Comparison of ENCODE assay signal across 14 cellular contexts in genomic region chrX:13082286-13083065, GRCh38. TPM values are rescaled to one million over a fixed set of nuclear protein-coding genes. Genes with fewer than 3 reads are reported as not detected.
DNase-seq lines count a peak whose midpoint lies in the region; ATAC-seq, FAIRE-seq and TF ChIP-seq lines count a peak whose summit lies in the region.
"Had no signal": no experiment of that assay in that cellular context is flagged by ENCODE, and none has a peak within 500 bp of the region (broad histone marks: within the 10 kb centered on the region; RNA-seq: fewer than 3 reads in every experiment).

No MANE protein-coding gene starts in this region.

- POLR2A ChIA-PET in GM12878 (lab: Charles Lee) = interaction anchor here (0.7 to 17.3 kb wide), 19 partner anchors 8 to 220 kb away, joined by 3 to 280 read pairs (median 8); no protein-coding TSS in a partner anchor

- TF ChIP-seq CTCF in GM12865 (IDR thresholded peaks at IDR 0.05; ENCODE audit: insufficient read depth, low read depth, low read length, missing control alignments) (no peak), GM12878 (IDR thresholded peaks at IDR 0.05 in 2 of 3, conservative IDR thresholded peaks at IDR 0.05 in 1 of 3; ENCODE audit: control insufficient read depth in 2 of 3, extremely low read depth in 1 of 3, insufficient read depth in 1 of 3, low read depth in 3 of 3, low read length in 3 of 3) (no peak), coronary artery (IDR thresholded peaks at IDR 0.05) (no peak)

- no peaks in the 10 kb centered on the region for H4K20me1 ChIP-seq in GM12878 (ENCODE audit: control insufficient read depth, insufficient read depth)

- peak; percentile 65 for DNase-seq in GM12865 (ENCODE audit: low read depth)
- no peak for DNase-seq in GM12878 (ENCODE audit: low read depth, low spot score)
- DNase-seq in neuronal stem cell (ENCODE audit: low spot score) = no peak
- DNase-seq in coronary artery (ENCODE audit: low spot score) = no peak
- DNase-seq in NCI-H1436 treated with DMSO at 0.1 percent for 48 hours (lab: John Stamatoyannopoulos, UW) = no peak
- no peak for DNase-seq in NCI-H128 (lab: John Stamatoyannopoulos, UW; ENCODE audit: unreplicated experiment)
- DNase-seq: DMS79 treated with DMSO at 0.1 percent for 48 hours, H7, MG63, NCI-H524 treated with DMSO at 0.1 percent for 48 hours had no signal

- H3K4ac ChIP-seq in neuronal stem cell (ENCODE audit: low read length) = no peak overlapping the region

- no peak for TF ChIP-seq RAD21 in GM12878 (IDR thresholded peaks at IDR 0.05; ENCODE audit: insufficient read depth, low read depth, low read length)

- 0 out of 2 replicates have a peak, but pooled peaks have one; percentile 17 for TF ChIP-seq POLR2A in GM12878 (IDR thresholded peaks at IDR 0.05; ENCODE audit: low read depth, low read length)

- SMC1A ChIA-PET in GM12878 (lab: Charles Lee; ENCODE audit: uncharacterized antibody, unreplicated experiment) = interaction anchor here (0.7 to 27.7 kb wide), 18 partner anchors 9 to 405 kb away, joined by 3 to 847 read pairs (median 6); no protein-coding TSS in a partner anchor

- peak; percentile 64 for FAIRE-seq in GM12878 (lab: Jason Lieb, UNC)

- no peaks in the 10 kb centered on the region for H3K36me3 ChIP-seq in KOPT-K1 (ENCODE audit: insufficient read depth, low read length)
- H3K36me3 ChIP-seq in GM12878 (ENCODE audit: control insufficient read depth in 2 of 2, insufficient read depth in 2 of 2, low read length in 1 of 2) = no peaks in the 10 kb centered on the region
- no peaks in the 10 kb centered on the region for H3K36me3 ChIP-seq in neuronal stem cell (replicated peaks in 1 of 2; ENCODE audit: control insufficient read depth in 2 of 2, insufficient read depth in 2 of 2, low read length in 2 of 2)
- H3K36me3 ChIP-seq: MG63 had no signal

- H2BK15ac ChIP-seq in neuronal stem cell (ENCODE audit: low read length) = no peak overlapping the region

- H2AK5ac ChIP-seq in neuronal stem cell (ENCODE audit: low read depth, low read length) = no peak overlapping the region

- H3K27ac ChIP-seq in KOPT-K1 (ENCODE audit: low read depth, low read length, poor library complexity, severe bottlenecking) (peak overlapping the region; percentile 100), GM12878 (ENCODE audit: control insufficient read depth, insufficient read depth) (peak overlapping the region; percentile 100), neuronal stem cell (replicated peaks; ENCODE audit: low read length) (no peak overlapping the region), coronary artery (peak overlapping the region in 1 of 2 donors; percentile 65)

- no peak overlapping the region for H2AFZ ChIP-seq in GM12878 (ENCODE audit: control insufficient read depth, low read depth, low read length)
- H2AFZ ChIP-seq in neuronal stem cell (ENCODE audit: low read length) = peak overlapping the region; percentile 50

- no peaks in the 10 kb centered on the region for H3K79me1 ChIP-seq in neuronal stem cell (ENCODE audit: low read depth, low read length)

- RAD21 ChIA-PET in GM12878 (lab: Charles Lee; ENCODE audit: unreplicated experiment) = interaction anchor here (0.7 to 23.1 kb wide), 18 partner anchors 9 to 652 kb away, joined by 3 to 689 read pairs (median 8); partner anchors contain the start of genes OFD1, TMSB4X and TRAPPC2

- no peak overlapping the region for H2BK5ac ChIP-seq in neuronal stem cell (ENCODE audit: low read length)

- no peak overlapping the region for H2BK12ac ChIP-seq in neuronal stem cell (ENCODE audit: low read length)

- in situ Hi-C loops in GM12878 (cut with MboI) = no loop called here

- intact Hi-C loops in GM12878 (cut with micrococcal nuclease; ENCODE audit: unreplicated experiment) = loop anchor here (5.0 to 10.0 kb wide), 3 partner anchors 218 to 1318 kb away; partner anchors contain the start of genes RAB9A and TLR7

- H3K9ac ChIP-seq in GM12878 (ENCODE audit: control insufficient read depth, insufficient read depth, low read length) (peak overlapping the region; percentile 68), neuronal stem cell (ENCODE audit: low read depth, low read length, poor library complexity) (no peak overlapping the region)

- no TSS peak for BruUV-seq in GM12878 (replicated peaks; lab: Mats Ljungman, UMichigan)

- ATAC-seq in GM12878 = peak; percentile 43
- ATAC-seq in HG03159 (IDR thresholded peaks at IDR 0.05; ENCODE audit: unreplicated experiment) = no peak

- H3K27me3 ChIP-seq in GM12878 (replicated peaks in 1 of 2; ENCODE audit: control insufficient read depth in 2 of 2, insufficient read depth in 2 of 2, low read length in 1 of 2) = no peaks in the 10 kb centered on the region
- no peaks in the 10 kb centered on the region for H3K27me3 ChIP-seq in neuronal stem cell (ENCODE audit: control insufficient read depth in 3 of 3, insufficient read depth in 3 of 3, low read depth in 1 of 3, low read length in 3 of 3)
- H3K27me3 ChIP-seq: MG63 had no signal

- no peak overlapping the region for H3K18ac ChIP-seq in neuronal stem cell (ENCODE audit: low read length)

- H3K9me3 ChIP-seq in KOPT-K1 (ENCODE audit: insufficient read depth, low read length, poor library complexity, severe bottlenecking) = no peaks in the 10 kb centered on the region
- H3K9me3 ChIP-seq in GM12878 (replicated peaks; ENCODE audit: control insufficient read depth, insufficient read depth, low read length) = no peaks in the 10 kb centered on the region
- no peaks in the 10 kb centered on the region for H3K9me3 ChIP-seq in neuronal stem cell (replicated peaks in 1 of 2; ENCODE audit: control insufficient read depth in 2 of 2, insufficient read depth in 1 of 2, low read depth in 1 of 2, low read length in 2 of 2)
- H3K9me3 ChIP-seq: MG63 had no signal

- CTCF ChIA-PET in GM12878 (lab: Yijun Ruan, JAX) = interaction anchor here (0.6 to 4.1 kb wide), 19 partner anchors 9 to 1312 kb away, joined by 3 to 41 read pairs (median 4); no protein-coding TSS in a partner anchor

- H3K4me3 ChIP-seq in GM12865 (ENCODE audit: low read depth, low read length) = peak overlapping the region; percentile 37
- H3K4me3 ChIP-seq in GM12878 = no peak overlapping the region
- no peak overlapping the region for H3K4me3 ChIP-seq in neuronal stem cell (ENCODE audit: low read length in 2 of 2)
- H3K4me3 ChIP-seq in coronary artery = no peak overlapping the region
- H3K4me3 ChIP-seq: MG63 had no signal

- no peak overlapping the region for H2BK120ac ChIP-seq in neuronal stem cell (ENCODE audit: low read depth, low read length)

- H3K14ac ChIP-seq in neuronal stem cell (ENCODE audit: low read length) = no peak overlapping the region

- H3K23ac ChIP-seq in neuronal stem cell (ENCODE audit: low read depth, low read length, poor library complexity) = no peak overlapping the region

- TF ChIP-seq EP300 in GM12878 (IDR thresholded peaks at IDR 0.05; ENCODE audit: borderline replicate concordance in 1 of 2, control insufficient read depth in 1 of 2, low read depth in 2 of 2, low read length in 2 of 2) = no peak

- peaks cover 86% of the 10 kb centered on the region for H3K4me1 ChIP-seq in GM12878 (ENCODE audit: control insufficient read depth, insufficient read depth, low read length)
- no peaks in the 10 kb centered on the region for H3K4me1 ChIP-seq in neuronal stem cell (ENCODE audit: control insufficient read depth in 2 of 2, insufficient read depth in 1 of 2, low read depth in 1 of 2, low read length in 2 of 2)

- peaks cover 5% of the 10 kb centered on the region for H3K79me2 ChIP-seq in GM12878 (ENCODE audit: control insufficient read depth, insufficient read depth, low read length)

- WGBS in GM12878 (ENCODE audit: insufficient coverage, insufficient replicate concordance, low lambda C conversion rate, missing lambda C conversion rate) = 27% methylated on average over 11 of the region's 11 CpGs
- no CpG with 5 or more reads among the region's 11 CpGs for WGBS in neuronal stem cell (ENCODE audit: extremely low coverage in 2 of 2, insufficient read length in 2 of 2, insufficient replicate concordance in 1 of 2), 2 donors

- H4K8ac ChIP-seq in neuronal stem cell (ENCODE audit: low read depth, low read length) = no peak overlapping the region

- peak overlapping the region; percentile 54 for H3K4me2 ChIP-seq in GM12878 (ENCODE audit: control insufficient read depth, insufficient read depth)
- H3K4me2 ChIP-seq in neuronal stem cell (ENCODE audit: insufficient read depth, low read length, poor library complexity, severe bottlenecking) = no peak overlapping the region

- H4K91ac ChIP-seq in neuronal stem cell (ENCODE audit: low read depth, low read length, poor library complexity) = no peak overlapping the region

TF ChIP-seq in GM12878, 131 proteins besides CTCF, POLR2A, EP300 and RAD21 (continues in another document):
- TF ChIP-seq POLR2AphosphoS5 (IDR thresholded peaks at IDR 0.05; ENCODE audit: low read length) (peak; percentile 62; the same call in 1 of the 2 replicates), RUNX3 (IDR thresholded peaks at IDR 0.05; ENCODE audit: low read length) (0 out of 2 replicates have a peak, but pooled peaks have one; percentile 9), TBL1XR1 (IDR thresholded peaks at IDR 0.05; ENCODE audit: low read depth, low read length) (no peak)

RNA-seq across cellular contexts. Expression of gene FAM9C, which starts 38.1 kb away (rescaled TPM):
- total RNA-seq in GM12878 (2013; cell fraction: nucleolus; rRNA removed) = 0.61 and 0.65 TPM in 2 replicates
- total RNA-seq in GM12878 (2014; rRNA removed) = not detected in 2 replicates
- not detected in 2 replicates for total RNA-seq in GM12878 (2014; rRNA removed; fragmentation: Illumina TruSeq; extraction: Trizol)
- total RNA-seq in GM12878 (2021) = not detected in 2 replicates
- polyA plus RNA-seq in GM12878 (2011; ENCODE audit: low read depth) = not detected
- 0.03 and 0.10 TPM in 2 replicates for polyA plus RNA-seq in GM12878 (2011; rRNA removed)
- polyA plus RNA-seq in GM12878 (2011; cell fraction: cytosol; rRNA removed) = 0.01 TPM in 1 of 2 replicates, not detected in the other
- polyA plus RNA-seq in GM12878 (2011; cell fraction: nucleus; rRNA removed) = 0.07 and 0.10 TPM in 2 replicates
- polyA plus RNA-seq in GM12878 (2012) = 0.31 TPM in 1 of 2 replicates, not detected in the other
- polyA plus RNA-seq in GM12878 (2014; fragmentation: Illumina TruSeq; extraction: Trizol) = 0.01 and 0.11 TPM in 2 replicates
- not detected for polyA plus RNA-seq in GM12878 (2014; fragmentation: Nextera tagmentation; extraction: Ambion mirVana)
- 0.04 TPM in 1 of 2 replicates, not detected in the other for polyA plus RNA-seq in GM12878 (2014; rRNA removed)
- polyA plus RNA-seq in GM12878 (2016; fragmentation: Nextera tagmentation; extraction: Ambion mirVana) = not detected
- polyA minus RNA-seq in GM12878 (2011; rRNA and poly(A)+ RNA removed) = not detected in 2 replicates
- not detected in 2 replicates for polyA minus RNA-seq in GM12878 (2011; cell fraction: cytosol; rRNA and poly(A)+ RNA removed)
- not detected in 2 replicates for polyA minus RNA-seq in GM12878 (2011; cell fraction: nucleus; rRNA and poly(A)+ RNA removed)
- not detected for polyA plus RNA-seq in neuronal stem cell (2013, experiment 1 of 2)
- polyA plus RNA-seq in neuronal stem cell (2013, experiment 2 of 2) = not detected
- total RNA-seq: dermis microvascular lymphatic vessel endothelial cell, mucosa of gallbladder had no signal
